In genomic region chr7:2879354-2879753, GRCh38 we compare ENCODE assay signal across 16 cellular contexts.
"Had no signal": no experiment of that assay in that cellular context is flagged by ENCODE, and none has a peak within 500 bp of the region (broad histone marks: within the 10 kb centered on the region; RNA-seq: fewer than 3 reads in every experiment).

No MANE protein-coding gene starts in this region.

- H3K4me3 ChIP-seq: cardiac muscle cell, dorsolateral prefrontal cortex, heart left ventricle, lower lobe of right lung, thyroid gland, uterus had no signal

- H3K9me3 Mint-ChIP-seq: activated B cell treated with CpG ODN at 0.5 μM for 24 hours; activated naive CD4-positive, alpha-beta T cell treated with anti-CD3 and anti-CD28 coated beads for 36 hours; activated T-helper 17 cell treated with anti-CD3 and anti-CD28 coated beads, Interleukin-2, amount 50 U/mL, for 72 hours; endodermal cell; mesothelial cell of epicardium had no signal

- H3K36me3 Mint-ChIP-seq: mesothelial cell of epicardium had no signal

- ATAC-seq: activated T-helper 17 cell treated with anti-CD3 and anti-CD28 coated beads, Interleukin-2, amount 50 U/mL, for 72 hours; left cardiac atrium; lower lobe of right lung had no signal

- H3K9me3 ChIP-seq: heart left ventricle, lower lobe of right lung, thyroid gland, uterus had no signal

- H3K4me1 ChIP-seq: lower lobe of right lung, parathyroid adenoma, thyroid gland had no signal

- H3K27ac ChIP-seq: cardiac muscle cell, dorsolateral prefrontal cortex, heart left ventricle, lower lobe of right lung, parathyroid adenoma, thyroid gland, uterus had no signal

- H3K27me3 Mint-ChIP-seq: activated B cell treated with CpG ODN at 0.5 μM for 24 hours; activated T-helper 17 cell treated with anti-CD3 and anti-CD28 coated beads, Interleukin-2, amount 50 U/mL, for 72 hours had no signal

- H3K27me3 ChIP-seq: cardiac muscle cell, dorsolateral prefrontal cortex, heart left ventricle, thyroid gland, uterus had no signal

- H3K27ac Mint-ChIP-seq: activated B cell treated with CpG ODN at 0.5 μM for 24 hours; activated T-helper 17 cell treated with anti-CD3 and anti-CD28 coated beads, Interleukin-2, amount 50 U/mL, for 72 hours; endodermal cell; mesothelial cell of epicardium had no signal

- DNase-seq: activated B cell treated with CpG ODN at 0.5 μM for 24 hours; activated CD4-positive, alpha-beta T cell treated with anti-CD3 and anti-CD28 coated beads for 48 hours; activated T-cell treated with anti-CD3 and anti-CD28 coated beads for 4 hours; dorsolateral prefrontal cortex; endodermal cell; heart left ventricle; left cardiac atrium; lower lobe of right lung; stimulated activated CD4-positive, alpha-beta T cell treated with anti-CD3 and anti-CD28 coated beads, Interleukin-2, amount 100 ng/mL, for 24 hours; thyroid gland; uterus had no signal

- H3K79me2 ChIP-seq: parathyroid adenoma had no signal

- H3K36me3 ChIP-seq: cardiac muscle cell, heart left ventricle, lower lobe of right lung, thyroid gland, uterus had no signal

- H3K4me3 Mint-ChIP-seq: activated B cell treated with CpG ODN at 0.5 μM for 24 hours; activated naive CD4-positive, alpha-beta T cell treated with anti-CD3 and anti-CD28 coated beads for 36 hours; endodermal cell; mesothelial cell of epicardium had no signal
